In the genomic region with DNA sequence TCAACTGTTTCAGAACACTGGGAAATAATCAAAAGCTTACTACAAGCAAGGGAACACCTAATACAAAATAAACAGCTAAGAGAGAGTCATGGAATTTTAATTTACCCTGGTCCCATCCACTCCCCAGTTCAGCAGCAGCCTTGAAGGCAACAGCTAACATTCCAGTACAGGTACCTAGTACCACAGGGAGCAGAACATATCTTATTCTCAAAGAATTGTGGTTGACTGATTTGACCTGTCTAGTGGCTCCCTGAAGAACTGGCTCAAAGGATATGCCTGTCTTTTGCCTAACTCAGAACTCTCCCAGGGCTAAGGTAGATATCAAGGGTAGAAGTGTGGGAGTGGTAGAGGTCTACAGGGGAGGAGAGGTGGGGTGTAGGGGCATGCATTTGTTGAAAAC, we compare ENCODE assay signal across 12 cellular contexts. TPM values are rescaled to one million over a fixed set of nuclear protein-coding genes. Genes with fewer than 3 reads are reported as not detected.
A peak's percentile ranks its signal among the peaks of the same experiment; 100 is the strongest.
DNase-seq lines count a peak whose midpoint lies in the region; ATAC-seq and TF ChIP-seq lines count a peak whose summit lies in the region.
"Had no signal": no experiment of that assay in that cellular context is flagged by ENCODE, and none has a peak within 500 bp of the region (broad histone marks: within the 10 kb centered on the region; RNA-seq: fewer than 3 reads in every experiment).

No MANE protein-coding gene starts in this region.

- H3K27ac ChIP-seq in neutrophil, result peak overlapping the region; percentile 49
- H3K27ac ChIP-seq: cardiac muscle cell had no signal

- H3K4me1 Mint-ChIP-seq in activated CD8-positive, alpha-beta T cell treated with anti-CD3 and anti-CD28 coated beads for 36 hours (ENCODE audit: low read depth), result peaks cover 65% of the 10 kb centered on the region

- no peaks in the 10 kb centered on the region for H3K27me3 ChIP-seq in neutrophil
- H3K27me3 ChIP-seq: cardiac muscle cell, spleen had no signal

- ATAC-seq in GM18870 (IDR thresholded peaks at IDR 0.05; ENCODE audit: unreplicated experiment) (peak; percentile 3), HG02759 (IDR thresholded peaks at IDR 0.05; ENCODE audit: unreplicated experiment) (peak; percentile 27), GM21526 (IDR thresholded peaks at IDR 0.05; ENCODE audit: low FRiP score, unreplicated experiment) (no peak)
- ATAC-seq in activated CD8-positive, alpha-beta T cell treated with anti-CD3 and anti-CD28 coated beads for 36 hours, result no peak

- H3K4me3 ChIP-seq in neutrophil (ENCODE audit: low read depth in 1 of 2, low read length in 1 of 2), result no peak overlapping the region
- H3K4me3 ChIP-seq: cardiac muscle cell, spleen had no signal

- POLR2A ChIA-PET in activated CD8-positive, alpha-beta T cell treated with anti-CD3 and anti-CD28 coated beads for 36 hours (lab: Charles Lee), result interaction anchor here (1.0 kb wide), 1 partner anchor 12 kb away, joined by 4 read pairs; no protein-coding TSS in a partner anchor

- H3K4me1 ChIP-seq in neutrophil (ENCODE audit: control insufficient read depth in 1 of 2, insufficient read depth in 1 of 2, low read depth in 1 of 2, low read length in 1 of 2), result peaks cover 15 to 17% of the 10 kb centered on the region in 2 experiments

- peak overlapping the region; percentile 52 for H3K27ac Mint-ChIP-seq in activated CD8-positive, alpha-beta T cell treated with anti-CD3 and anti-CD28 coated beads for 36 hours

- H3K4me3 Mint-ChIP-seq in activated CD8-positive, alpha-beta T cell treated with anti-CD3 and anti-CD28 coated beads for 36 hours, result no peak overlapping the region

- H3K9me3 Mint-ChIP-seq in activated CD8-positive, alpha-beta T cell treated with anti-CD3 and anti-CD28 coated beads for 36 hours, result peaks cover 9% of the 10 kb centered on the region

- peaks cover 19% of the 10 kb centered on the region for H3K36me3 Mint-ChIP-seq in activated CD8-positive, alpha-beta T cell treated with anti-CD3 and anti-CD28 coated beads for 36 hours (ENCODE audit: low read depth)

- no peaks in the 10 kb centered on the region for H3K36me3 ChIP-seq in neutrophil
- H3K36me3 ChIP-seq: cardiac muscle cell had no signal

- no peaks in the 10 kb centered on the region for H3K27me3 Mint-ChIP-seq in activated CD8-positive, alpha-beta T cell treated with anti-CD3 and anti-CD28 coated beads for 36 hours

- no peak for TF ChIP-seq CTCF in activated CD8-positive, alpha-beta T cell treated with anti-CD3 and anti-CD28 coated beads for 36 hours (IDR thresholded peaks at IDR 0.05)
- no peak for TF ChIP-seq CTCF in neutrophil (IDR thresholded peaks at IDR 0.05)

- intact Hi-C loops in activated CD8-positive, alpha-beta T cell treated with anti-CD3 and anti-CD28 coated beads for 36 hours (cut with micrococcal nuclease), result no loop called here
- intact Hi-C loops in head of caudate nucleus (cut with DNase I), result no loop called here

- H3K9me3 ChIP-seq in neutrophil, result no peaks in the 10 kb centered on the region

- DNase-seq in activated CD8-positive, alpha-beta T cell treated with anti-CD3 and anti-CD28 coated beads for 36 hours, result no peak
- DNase-seq in head of caudate nucleus (no peak), DMS153 (lab: John Stamatoyannopoulos, UW) (no peak), NCI-H82 (lab: John Stamatoyannopoulos, UW) (no peak)
- DNase-seq: DMS 273 treated with DMSO at 0.1 percent for 48 hours, NCI-H2107, spleen had no signal

- CTCF ChIA-PET in activated CD8-positive, alpha-beta T cell treated with anti-CD3 and anti-CD28 coated beads for 36 hours (lab: Charles Lee), result interaction anchor here (1.5 kb wide), 1 partner anchor 33 kb away, joined by 5 read pairs; no protein-coding TSS in a partner anchor

RNA-seq across cellular contexts. Expression of gene SMURF1, which starts 32.3 kb away (rescaled TPM):
- 1 to 10 TPM; 8.3 to 9.4 TPM for total RNA-seq in activated CD8-positive, alpha-beta T cell treated with anti-CD3 and anti-CD28 coated beads for 36 hours

Comparison
In these comparisons a context has a peak if more than half of its experiments do, and no peak if none do; other contexts are left out.
1. ATAC-seq: peak in GM18870 (single experiment) and HG02759 (single experiment); none in activated CD8-positive, alpha-beta T cell treated with anti-CD3 and anti-CD28 coated beads for 36 hours (single experiment) and GM21526 (single experiment).